ENCODE assay signal across 1 cellular context in the genomic region with DNA sequence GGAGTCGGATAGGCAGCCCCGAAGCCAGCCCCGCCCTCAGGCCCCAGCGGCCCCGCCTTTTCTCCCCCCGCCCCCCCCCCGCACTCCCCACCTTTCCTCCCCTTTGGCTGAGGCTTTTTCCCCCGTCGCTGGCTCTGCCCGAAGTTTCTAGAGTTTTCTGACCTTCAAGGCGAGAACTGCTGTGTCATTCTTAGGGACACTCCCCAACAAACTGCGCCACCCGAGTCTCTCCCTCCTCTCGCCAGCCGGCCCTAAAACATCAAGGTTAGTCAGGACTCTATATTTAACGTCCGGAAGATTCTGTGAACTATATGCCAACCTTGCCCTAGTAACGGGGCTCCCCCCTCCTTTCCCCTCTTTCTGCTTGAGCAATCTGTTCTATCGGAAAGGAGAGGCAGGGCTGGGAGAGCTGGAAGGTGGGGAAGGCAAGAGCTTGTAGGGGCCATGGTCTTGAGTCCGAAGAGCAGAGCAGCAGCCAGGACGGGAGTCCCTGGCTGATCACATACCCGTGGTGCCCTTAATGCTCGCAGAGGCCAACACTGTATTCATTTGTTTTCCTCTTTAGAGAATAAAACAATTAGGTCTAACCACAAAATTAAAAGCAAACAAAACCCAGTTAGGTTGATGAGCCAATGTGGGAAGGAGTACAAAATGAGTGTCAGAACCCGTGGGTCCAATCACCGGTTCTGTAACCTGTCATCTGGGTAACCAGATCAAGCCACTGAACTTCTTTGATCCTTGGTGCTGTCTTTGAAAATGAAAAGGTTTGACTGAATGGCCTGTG.
TF ChIP-seq lines count a peak whose summit lies in the region.

No MANE protein-coding gene starts in this region.

TF ChIP-seq in K562, 482 proteins besides CTCF, POLR2A, EP300 and RAD21 (continued from another document and continues in another):
- peak in 1 of 2 experiments; percentile 85; a peak in 2 of 4 replicates for TF ChIP-seq HDAC1 (IDR thresholded peaks at IDR 0.05)
- peak; percentile 75 for TF ChIP-seq PML (IDR thresholded peaks at IDR 0.05; ENCODE audit: low read length)
- TF ChIP-seq BCOR (IDR thresholded peaks at IDR 0.05), result peak; percentile 75
- TF ChIP-seq, protein P1, sequence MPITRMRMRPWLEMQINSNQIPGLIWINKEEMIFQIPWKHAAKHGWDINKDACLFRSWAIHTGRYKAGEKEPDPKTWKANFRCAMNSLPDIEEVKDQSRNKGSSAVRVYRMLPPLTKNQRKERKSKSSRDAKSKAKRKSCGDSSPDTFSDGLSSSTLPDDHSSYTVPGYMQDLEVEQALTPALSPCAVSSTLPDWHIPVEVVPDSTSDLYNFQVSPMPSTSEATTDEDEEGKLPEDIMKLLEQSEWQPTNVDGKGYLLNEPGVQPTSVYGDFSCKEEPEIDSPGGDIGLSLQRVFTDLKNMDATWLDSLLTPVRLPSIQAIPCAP (CRISPR knock-in tag; IDR thresholded peaks at IDR 0.05; ENCODE audit: borderline replicate concordance), result peak; percentile 35; the same call in 1 of the 2 replicates
- no peak for TF ChIP-seq MBD2 (IDR thresholded peaks at IDR 0.05; ENCODE audit: borderline replicate concordance, low read depth)
- peak; percentile 49; the same call in 1 of the 2 replicates for TF ChIP-seq NFXL1 (CRISPR knock-in tag; IDR thresholded peaks at IDR 0.05)
- peak; percentile 58 for TF ChIP-seq ZNF324 (CRISPR knock-in tag; IDR thresholded peaks at IDR 0.05)
- peak; percentile 84 for TF ChIP-seq HNRNPK (IDR thresholded peaks at IDR 0.05; ENCODE audit: low read depth, low read length, poor library complexity, severe bottlenecking)
- TF ChIP-seq CHCHD3 (CRISPR knock-in tag; IDR thresholded peaks at IDR 0.05), result peak; percentile 86; the same call in 1 of the 2 replicates
- TF ChIP-seq RBBP5 (IDR thresholded peaks at IDR 0.05; ENCODE audit: borderline replicate concordance, insufficient read depth, low read length, poor library complexity, severe bottlenecking), result peak; percentile 56
- TF ChIP-seq NR2F6 (CRISPR knock-in tag; IDR thresholded peaks at IDR 0.05), result peak; percentile 71; the same call in 1 of the 2 replicates
- TF ChIP-seq, protein P2, sequence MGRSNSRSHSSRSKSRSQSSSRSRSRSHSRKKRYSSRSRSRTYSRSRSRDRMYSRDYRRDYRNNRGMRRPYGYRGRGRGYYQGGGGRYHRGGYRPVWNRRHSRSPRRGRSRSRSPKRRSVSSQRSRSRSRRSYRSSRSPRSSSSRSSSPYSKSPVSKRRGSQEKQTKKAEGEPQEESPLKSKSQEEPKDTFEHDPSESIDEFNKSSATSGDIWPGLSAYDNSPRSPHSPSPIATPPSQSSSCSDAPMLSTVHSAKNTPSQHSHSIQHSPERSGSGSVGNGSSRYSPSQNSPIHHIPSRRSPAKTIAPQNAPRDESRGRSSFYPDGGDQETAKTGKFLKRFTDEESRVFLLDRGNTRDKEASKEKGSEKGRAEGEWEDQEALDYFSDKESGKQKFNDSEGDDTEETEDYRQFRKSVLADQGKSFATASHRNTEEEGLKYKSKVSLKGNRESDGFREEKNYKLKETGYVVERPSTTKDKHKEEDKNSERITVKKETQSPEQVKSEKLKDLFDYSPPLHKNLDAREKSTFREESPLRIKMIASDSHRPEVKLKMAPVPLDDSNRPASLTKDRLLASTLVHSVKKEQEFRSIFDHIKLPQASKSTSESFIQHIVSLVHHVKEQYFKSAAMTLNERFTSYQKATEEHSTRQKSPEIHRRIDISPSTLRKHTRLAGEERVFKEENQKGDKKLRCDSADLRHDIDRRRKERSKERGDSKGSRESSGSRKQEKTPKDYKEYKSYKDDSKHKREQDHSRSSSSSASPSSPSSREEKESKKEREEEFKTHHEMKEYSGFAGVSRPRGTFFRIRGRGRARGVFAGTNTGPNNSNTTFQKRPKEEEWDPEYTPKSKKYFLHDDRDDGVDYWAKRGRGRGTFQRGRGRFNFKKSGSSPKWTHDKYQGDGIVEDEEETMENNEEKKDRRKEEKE (IDR thresholded peaks at IDR 0.05; ENCODE audit: borderline replicate concordance in 1 of 2, control insufficient read depth in 1 of 2, low read depth in 2 of 2, low read length in 1 of 2), result no peak
- no peak; the same call in 1 of the 2 replicates for TF ChIP-seq KDM2B (CRISPR knock-in tag; IDR thresholded peaks at IDR 0.05)
- TF ChIP-seq, protein P3, sequence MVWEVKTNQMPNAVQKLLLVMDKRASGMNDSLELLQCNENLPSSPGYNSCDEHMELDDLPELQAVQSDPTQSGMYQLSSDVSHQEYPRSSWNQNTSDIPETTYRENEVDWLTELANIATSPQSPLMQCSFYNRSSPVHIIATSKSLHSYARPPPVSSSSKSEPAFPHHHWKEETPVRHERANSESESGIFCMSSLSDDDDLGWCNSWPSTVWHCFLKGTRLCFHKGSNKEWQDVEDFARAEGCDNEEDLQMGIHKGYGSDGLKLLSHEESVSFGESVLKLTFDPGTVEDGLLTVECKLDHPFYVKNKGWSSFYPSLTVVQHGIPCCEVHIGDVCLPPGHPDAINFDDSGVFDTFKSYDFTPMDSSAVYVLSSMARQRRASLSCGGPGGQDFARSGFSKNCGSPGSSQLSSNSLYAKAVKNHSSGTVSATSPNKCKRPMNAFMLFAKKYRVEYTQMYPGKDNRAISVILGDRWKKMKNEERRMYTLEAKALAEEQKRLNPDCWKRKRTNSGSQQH (CRISPR knock-in tag; IDR thresholded peaks at IDR 0.05), result peak; percentile 83; the same call in 1 of the 2 replicates
- TF ChIP-seq, protein P4, sequence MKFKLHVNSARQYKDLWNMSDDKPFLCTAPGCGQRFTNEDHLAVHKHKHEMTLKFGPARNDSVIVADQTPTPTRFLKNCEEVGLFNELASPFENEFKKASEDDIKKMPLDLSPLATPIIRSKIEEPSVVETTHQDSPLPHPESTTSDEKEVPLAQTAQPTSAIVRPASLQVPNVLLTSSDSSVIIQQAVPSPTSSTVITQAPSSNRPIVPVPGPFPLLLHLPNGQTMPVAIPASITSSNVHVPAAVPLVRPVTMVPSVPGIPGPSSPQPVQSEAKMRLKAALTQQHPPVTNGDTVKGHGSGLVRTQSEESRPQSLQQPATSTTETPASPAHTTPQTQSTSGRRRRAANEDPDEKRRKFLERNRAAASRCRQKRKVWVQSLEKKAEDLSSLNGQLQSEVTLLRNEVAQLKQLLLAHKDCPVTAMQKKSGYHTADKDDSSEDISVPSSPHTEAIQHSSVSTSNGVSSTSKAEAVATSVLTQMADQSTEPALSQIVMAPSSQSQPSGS (CRISPR knock-in tag; IDR thresholded peaks at IDR 0.05), result no peak
- TF ChIP-seq, protein P5, sequence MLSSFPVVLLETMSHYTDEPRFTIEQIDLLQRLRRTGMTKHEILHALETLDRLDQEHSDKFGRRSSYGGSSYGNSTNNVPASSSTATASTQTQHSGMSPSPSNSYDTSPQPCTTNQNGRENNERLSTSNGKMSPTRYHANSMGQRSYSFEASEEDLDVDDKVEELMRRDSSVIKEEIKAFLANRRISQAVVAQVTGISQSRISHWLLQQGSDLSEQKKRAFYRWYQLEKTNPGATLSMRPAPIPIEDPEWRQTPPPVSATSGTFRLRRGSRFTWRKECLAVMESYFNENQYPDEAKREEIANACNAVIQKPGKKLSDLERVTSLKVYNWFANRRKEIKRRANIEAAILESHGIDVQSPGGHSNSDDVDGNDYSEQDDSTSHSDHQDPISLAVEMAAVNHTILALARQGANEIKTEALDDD (IDR thresholded peaks at IDR 0.05), result peak; percentile 36; the same call in 1 of the 2 replicates
- TF ChIP-seq TCF7L2 (IDR thresholded peaks at IDR 0.05; ENCODE audit: low read depth, low read length), result 0 out of 2 replicates have a peak, but pooled peaks have one; percentile 29
- TF ChIP-seq ZNF717 (CRISPR knock-in tag; IDR thresholded peaks at IDR 0.05), result 0 out of 2 replicates have a peak, but pooled peaks have one; percentile 45
- peak; percentile 75; the same call in 1 of the 2 replicates for TF ChIP-seq MTA1 (IDR thresholded peaks at IDR 0.05; ENCODE audit: borderline replicate concordance)
- TF ChIP-seq EGR1 (conservative IDR thresholded peaks at IDR 0.05), result no peak
- TF ChIP-seq TAF1 (IDR thresholded peaks at IDR 0.05; ENCODE audit: control insufficient read depth, extremely low read depth, insufficient read depth, low read length, severe bottlenecking), result peak; percentile 100
- TF ChIP-seq NFE2L1 (tag; IDR thresholded peaks at IDR 0.05; ENCODE audit: borderline replicate concordance, low read depth), result peak; percentile 98
- TF ChIP-seq FOS (IDR thresholded peaks at IDR 0.05; ENCODE audit: extremely low read depth, insufficient read length), result no peak
- no peak; the same call in 1 of the 2 replicates for TF ChIP-seq ZBTB17 (CRISPR knock-in tag; IDR thresholded peaks at IDR 0.05)
- TF ChIP-seq, protein P6, sequence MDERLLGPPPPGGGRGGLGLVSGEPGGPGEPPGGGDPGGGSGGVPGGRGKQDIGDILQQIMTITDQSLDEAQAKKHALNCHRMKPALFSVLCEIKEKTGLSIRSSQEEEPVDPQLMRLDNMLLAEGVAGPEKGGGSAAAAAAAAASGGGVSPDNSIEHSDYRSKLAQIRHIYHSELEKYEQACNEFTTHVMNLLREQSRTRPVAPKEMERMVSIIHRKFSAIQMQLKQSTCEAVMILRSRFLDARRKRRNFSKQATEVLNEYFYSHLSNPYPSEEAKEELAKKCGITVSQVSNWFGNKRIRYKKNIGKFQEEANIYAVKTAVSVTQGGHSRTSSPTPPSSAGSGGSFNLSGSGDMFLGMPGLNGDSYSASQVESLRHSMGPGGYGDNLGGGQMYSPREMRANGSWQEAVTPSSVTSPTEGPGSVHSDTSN (CRISPR knock-in tag; IDR thresholded peaks at IDR 0.05; ENCODE audit: low read depth), result no peak
- TF ChIP-seq, protein P6 (tag; conservative IDR thresholded peaks at IDR 0.05; ENCODE audit: low read depth), result 0 out of 2 replicates have a peak, but pooled peaks have one; percentile 7
- TF ChIP-seq IRF2 (CRISPR knock-in tag; IDR thresholded peaks at IDR 0.05), result no peak
- TF ChIP-seq PHF8 (IDR thresholded peaks at IDR 0.05; ENCODE audit: borderline replicate concordance, low read length), result peak; percentile 65
- TF ChIP-seq, protein P7, sequence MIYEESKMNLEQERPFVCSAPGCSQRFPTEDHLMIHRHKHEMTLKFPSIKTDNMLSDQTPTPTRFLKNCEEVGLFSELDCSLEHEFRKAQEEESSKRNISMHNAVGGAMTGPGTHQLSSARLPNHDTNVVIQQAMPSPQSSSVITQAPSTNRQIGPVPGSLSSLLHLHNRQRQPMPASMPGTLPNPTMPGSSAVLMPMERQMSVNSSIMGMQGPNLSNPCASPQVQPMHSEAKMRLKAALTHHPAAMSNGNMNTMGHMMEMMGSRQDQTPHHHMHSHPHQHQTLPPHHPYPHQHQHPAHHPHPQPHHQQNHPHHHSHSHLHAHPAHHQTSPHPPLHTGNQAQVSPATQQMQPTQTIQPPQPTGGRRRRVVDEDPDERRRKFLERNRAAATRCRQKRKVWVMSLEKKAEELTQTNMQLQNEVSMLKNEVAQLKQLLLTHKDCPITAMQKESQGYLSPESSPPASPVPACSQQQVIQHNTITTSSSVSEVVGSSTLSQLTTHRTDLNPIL (CRISPR knock-in tag; IDR thresholded peaks at IDR 0.05), result peak; percentile 79; the same call in 1 of the 2 replicates
- TF ChIP-seq, protein P8, sequence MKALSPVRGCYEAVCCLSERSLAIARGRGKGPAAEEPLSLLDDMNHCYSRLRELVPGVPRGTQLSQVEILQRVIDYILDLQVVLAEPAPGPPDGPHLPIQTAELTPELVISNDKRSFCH (CRISPR knock-in tag; IDR thresholded peaks at IDR 0.05), result no peak
- TF ChIP-seq, protein P8 (tag; IDR thresholded peaks at IDR 0.05), result peak; percentile 72; the same call in 1 of the 2 replicates
- TF ChIP-seq ZNF436 (CRISPR knock-in tag; IDR thresholded peaks at IDR 0.05), result no peak
- TF ChIP-seq, protein P9, sequence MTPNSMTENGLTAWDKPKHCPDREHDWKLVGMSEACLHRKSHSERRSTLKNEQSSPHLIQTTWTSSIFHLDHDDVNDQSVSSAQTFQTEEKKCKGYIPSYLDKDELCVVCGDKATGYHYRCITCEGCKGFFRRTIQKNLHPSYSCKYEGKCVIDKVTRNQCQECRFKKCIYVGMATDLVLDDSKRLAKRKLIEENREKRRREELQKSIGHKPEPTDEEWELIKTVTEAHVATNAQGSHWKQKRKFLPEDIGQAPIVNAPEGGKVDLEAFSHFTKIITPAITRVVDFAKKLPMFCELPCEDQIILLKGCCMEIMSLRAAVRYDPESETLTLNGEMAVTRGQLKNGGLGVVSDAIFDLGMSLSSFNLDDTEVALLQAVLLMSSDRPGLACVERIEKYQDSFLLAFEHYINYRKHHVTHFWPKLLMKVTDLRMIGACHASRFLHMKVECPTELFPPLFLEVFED (CRISPR knock-in tag; conservative IDR thresholded peaks at IDR 0.05), result peak; percentile 74; the same call in 1 of the 2 replicates
- TF ChIP-seq KDM4B (IDR thresholded peaks at IDR 0.05; ENCODE audit: borderline replicate concordance in 2 of 2, low read depth in 1 of 2), result peak in 1 of 2 experiments; percentile 94; a peak in 2 of 4 replicates
- TF ChIP-seq, protein P10, sequence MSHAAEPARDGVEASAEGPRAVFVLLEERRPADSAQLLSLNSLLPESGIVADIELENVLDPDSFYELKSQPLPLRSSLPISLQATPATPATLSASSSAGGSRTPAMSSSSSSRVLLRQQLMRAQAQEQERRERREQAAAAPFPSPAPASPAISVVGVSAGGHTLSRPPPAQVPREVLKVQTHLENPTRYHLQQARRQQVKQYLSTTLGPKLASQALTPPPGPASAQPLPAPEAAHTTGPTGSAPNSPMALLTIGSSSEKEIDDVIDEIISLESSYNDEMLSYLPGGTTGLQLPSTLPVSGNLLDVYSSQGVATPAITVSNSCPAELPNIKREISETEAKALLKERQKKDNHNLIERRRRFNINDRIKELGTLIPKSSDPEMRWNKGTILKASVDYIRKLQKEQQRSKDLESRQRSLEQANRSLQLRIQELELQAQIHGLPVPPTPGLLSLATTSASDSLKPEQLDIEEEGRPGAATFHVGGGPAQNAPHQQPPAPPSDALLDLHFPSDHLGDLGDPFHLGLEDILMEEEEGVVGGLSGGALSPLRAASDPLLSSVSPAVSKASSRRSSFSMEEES (CRISPR knock-in tag; IDR thresholded peaks at IDR 0.05), result no peak
- TF ChIP-seq ETV6 (IDR thresholded peaks at IDR 0.05; ENCODE audit: borderline replicate concordance in 1 of 2, low read depth in 2 of 2, low read length in 1 of 2), result peak in 1 of 2 experiments; percentile 23; a peak in 1 of 4 replicates
- TF ChIP-seq ETV6 (CRISPR knock-in tag; IDR thresholded peaks at IDR 0.05; ENCODE audit: borderline replicate concordance), result no peak
